1 cellular context compared by ENCODE assay signal in the genomic region with DNA sequence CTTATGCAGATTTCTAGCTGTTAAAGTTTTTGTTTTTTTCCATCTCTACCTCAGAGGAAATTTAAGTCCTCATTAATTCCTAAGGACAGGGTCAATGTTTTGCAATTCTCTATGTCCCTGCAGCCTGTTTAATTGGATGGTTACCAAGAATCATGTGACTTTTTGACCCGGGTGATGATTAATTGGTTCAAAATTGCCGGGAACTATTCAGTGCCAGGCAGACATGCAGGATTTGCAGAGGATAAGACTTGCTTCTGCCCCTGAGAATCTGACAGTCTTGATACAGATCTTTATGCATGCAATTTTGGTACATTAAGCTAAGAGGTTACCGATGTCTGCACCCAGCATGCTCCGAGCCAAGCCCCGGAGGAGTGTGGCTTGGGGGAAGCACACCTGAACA.
TF ChIP-seq lines count a peak whose summit lies in the region.

No MANE protein-coding gene starts in this region.

TF ChIP-seq in K562, 482 proteins besides CTCF, POLR2A, EP300 and RAD21 (continued from another document):
- TF ChIP-seq TFE3 (CRISPR knock-in tag; IDR thresholded peaks at IDR 0.05): peak; percentile 28; the same call in 1 of the 2 replicates
- TF ChIP-seq ZNF445 (CRISPR knock-in tag; IDR thresholded peaks at IDR 0.05; ENCODE audit: low read depth): no peak
- TF ChIP-seq CREM (IDR thresholded peaks at IDR 0.05; ENCODE audit: low read depth): no peak
- no peak for TF ChIP-seq SMARCA4 (IDR thresholded peaks at IDR 0.05)
